Comparison of ENCODE assay signal across 1 cellular context in the genomic region with DNA sequence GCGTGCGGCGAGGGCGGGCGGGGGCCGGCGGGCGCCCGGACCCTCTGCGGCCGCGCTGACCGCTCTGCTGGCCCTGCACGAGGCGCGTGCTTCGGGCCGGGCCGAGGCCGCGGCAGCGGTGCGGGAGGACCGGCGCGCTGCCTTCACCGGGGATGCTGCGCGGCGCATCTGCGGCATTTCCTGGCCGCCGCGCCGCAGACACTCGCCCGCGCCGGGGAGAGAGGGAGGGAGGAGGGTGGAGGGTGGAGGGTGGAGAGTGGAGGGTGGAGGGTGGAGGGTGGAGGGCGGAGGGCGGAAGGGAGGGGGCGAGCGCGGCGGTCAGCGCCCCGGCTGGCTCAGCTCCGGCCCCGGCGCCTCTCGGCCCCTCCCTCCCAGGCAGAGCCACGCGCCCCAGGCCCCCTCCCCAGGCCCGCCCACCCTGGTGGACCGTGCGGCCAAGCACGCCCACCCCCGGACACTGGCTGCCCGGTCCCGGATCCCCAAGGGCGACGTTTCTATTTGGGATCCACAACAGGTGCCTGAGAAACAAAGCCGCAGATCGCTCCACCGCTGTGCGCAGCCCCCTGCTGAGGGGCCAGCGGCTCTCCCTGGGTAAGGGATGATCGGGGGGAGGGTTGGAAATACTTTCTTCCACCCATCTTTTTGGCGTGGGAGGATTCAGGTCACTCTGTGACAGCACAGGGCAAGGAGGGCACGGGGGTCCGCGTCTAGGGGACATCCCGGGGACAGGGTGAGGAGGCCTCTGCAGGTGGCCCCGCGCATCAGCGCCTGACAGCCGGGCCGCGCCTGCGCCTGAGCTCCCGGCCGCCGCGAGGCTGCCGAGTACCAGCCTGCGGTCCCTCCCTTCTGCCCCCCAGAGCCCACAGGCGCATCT.
TF ChIP-seq lines count a peak whose summit lies in the region.

No MANE protein-coding gene starts in this region.

TF ChIP-seq in HepG2, 621 proteins besides CTCF, POLR2A, EP300 and RAD21 (continued from another document and continues in another):
- TF ChIP-seq KDM5B (CRISPR knock-in tag; IDR thresholded peaks at IDR 0.05; ENCODE audit: borderline replicate concordance) (0 out of 2 replicates have a peak, but pooled peaks have one; percentile 45), ZMYM2 (CRISPR knock-in tag; IDR thresholded peaks at IDR 0.05) (0 out of 2 replicates have a peak, but pooled peaks have one; percentile 38), ARHGAP35 (CRISPR knock-in tag; IDR thresholded peaks at IDR 0.05; ENCODE audit: borderline replicate concordance) (peak; percentile 89; the same call in 1 of the 2 replicates), SP4 (CRISPR knock-in tag; IDR thresholded peaks at IDR 0.05) (no peak), ZNF143 (CRISPR knock-in tag; IDR thresholded peaks at IDR 0.05) (no peak), MAFF (IDR thresholded peaks at IDR 0.05; ENCODE audit: low read depth, low read length) (no peak), HMGA1 (CRISPR knock-in tag; conservative IDR thresholded peaks at IDR 0.05) (no peak), ZBTB37 (CRISPR knock-in tag; IDR thresholded peaks at IDR 0.05) (no peak), HES4 (CRISPR knock-in tag; IDR thresholded peaks at IDR 0.05; ENCODE audit: borderline replicate concordance) (no peak), SALL1 (CRISPR knock-in tag; IDR thresholded peaks at IDR 0.05) (peak; percentile 47; the same call in 1 of the 2 replicates), PAX8 (CRISPR knock-in tag; IDR thresholded peaks at IDR 0.05; ENCODE audit: borderline replicate concordance) (no peak), ZNF235 (CRISPR knock-in tag; IDR thresholded peaks at IDR 0.05; ENCODE audit: borderline replicate concordance) (no peak), ZNF547 (CRISPR knock-in tag; IDR thresholded peaks at IDR 0.05) (no peak), FLYWCH1 (CRISPR knock-in tag; IDR thresholded peaks at IDR 0.05) (no peak), ZNF746 (CRISPR knock-in tag; IDR thresholded peaks at IDR 0.05) (no peak), ZNF431 (CRISPR knock-in tag; IDR thresholded peaks at IDR 0.05; ENCODE audit: borderline replicate concordance, low read depth) (no peak), ZNF614 (CRISPR knock-in tag; IDR thresholded peaks at IDR 0.05; ENCODE audit: borderline replicate concordance) (no peak), ZNF382 (CRISPR knock-in tag; IDR thresholded peaks at IDR 0.05; ENCODE audit: borderline replicate concordance) (no peak), TRIM22 (IDR thresholded peaks at IDR 0.05) (no peak), PHF20 (CRISPR knock-in tag; IDR thresholded peaks at IDR 0.05) (no peak), ZNF75D (CRISPR knock-in tag; IDR thresholded peaks at IDR 0.05; ENCODE audit: borderline replicate concordance) (no peak), RBFOX2 (IDR thresholded peaks at IDR 0.05; ENCODE audit: low read depth, low read length) (peak; percentile 73), HOXA7 (CRISPR knock-in tag; IDR thresholded peaks at IDR 0.05) (no peak), ZNF337 (CRISPR knock-in tag; IDR thresholded peaks at IDR 0.05; ENCODE audit: borderline replicate concordance, low read depth) (no peak), ZNF7 (CRISPR knock-in tag; IDR thresholded peaks at IDR 0.05) (no peak), RORA (CRISPR knock-in tag; IDR thresholded peaks at IDR 0.05) (no peak), ETV6 (CRISPR knock-in tag; conservative IDR thresholded peaks at IDR 0.05) (no peak), PRDM4 (CRISPR knock-in tag; IDR thresholded peaks at IDR 0.05; ENCODE audit: borderline replicate concordance) (no peak), GRHL1 (CRISPR knock-in tag; conservative IDR thresholded peaks at IDR 0.05) (no peak), ZNF557 (CRISPR knock-in tag; IDR thresholded peaks at IDR 0.05) (no peak), KAT8 (CRISPR knock-in tag; IDR thresholded peaks at IDR 0.05) (peak; percentile 45; the same call in 1 of the 2 replicates), HHEX (CRISPR knock-in tag; IDR thresholded peaks at IDR 0.05) (no peak), ZNF354B (CRISPR knock-in tag; IDR thresholded peaks at IDR 0.05) (0 out of 2 replicates have a peak, but pooled peaks have one; percentile 85), ZMYM3 (CRISPR knock-in tag; IDR thresholded peaks at IDR 0.05) (no peak), ZFP82 (CRISPR knock-in tag; IDR thresholded peaks at IDR 0.05; ENCODE audit: borderline replicate concordance) (no peak), SP2 (CRISPR knock-in tag; IDR thresholded peaks at IDR 0.05) (no peak), REPIN1 (CRISPR knock-in tag; IDR thresholded peaks at IDR 0.05; ENCODE audit: borderline replicate concordance, low read depth) (peak; percentile 48; the same call in 1 of the 2 replicates), SP140L (CRISPR knock-in tag; IDR thresholded peaks at IDR 0.05; ENCODE audit: borderline replicate concordance) (no peak), JUN (CRISPR knock-in tag; IDR thresholded peaks at IDR 0.05) (no peak), ZNF234 (CRISPR knock-in tag; conservative IDR thresholded peaks at IDR 0.05) (no peak), ZSCAN25 (CRISPR knock-in tag; IDR thresholded peaks at IDR 0.05) (0 out of 2 replicates have a peak, but pooled peaks have one; percentile 75), MYNN (CRISPR knock-in tag; IDR thresholded peaks at IDR 0.05; ENCODE audit: low read depth) (no peak), STAT6 (CRISPR knock-in tag; IDR thresholded peaks at IDR 0.05; ENCODE audit: borderline replicate concordance) (no peak), ZNF790 (CRISPR knock-in tag; IDR thresholded peaks at IDR 0.05; ENCODE audit: borderline replicate concordance) (no peak), ZNF672 (CRISPR knock-in tag; IDR thresholded peaks at IDR 0.05) (peak; percentile 29; the same call in 1 of the 2 replicates), ZNF761 (CRISPR knock-in tag; conservative IDR thresholded peaks at IDR 0.05) (no peak), ZNF775 (CRISPR knock-in tag; IDR thresholded peaks at IDR 0.05; ENCODE audit: borderline replicate concordance) (no peak), ZNF816 (CRISPR knock-in tag; IDR thresholded peaks at IDR 0.05; ENCODE audit: borderline replicate concordance) (no peak)
- TF ChIP-seq, protein P1, sequence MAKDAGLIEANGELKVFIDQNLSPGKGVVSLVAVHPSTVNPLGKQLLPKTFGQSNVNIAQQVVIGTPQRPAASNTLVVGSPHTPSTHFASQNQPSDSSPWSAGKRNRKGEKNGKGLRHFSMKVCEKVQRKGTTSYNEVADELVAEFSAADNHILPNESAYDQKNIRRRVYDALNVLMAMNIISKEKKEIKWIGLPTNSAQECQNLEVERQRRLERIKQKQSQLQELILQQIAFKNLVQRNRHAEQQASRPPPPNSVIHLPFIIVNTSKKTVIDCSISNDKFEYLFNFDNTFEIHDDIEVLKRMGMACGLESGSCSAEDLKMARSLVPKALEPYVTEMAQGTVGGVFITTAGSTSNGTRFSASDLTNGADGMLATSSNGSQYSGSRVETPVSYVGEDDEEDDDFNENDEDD (CRISPR knock-in tag; IDR thresholded peaks at IDR 0.05; ENCODE audit: borderline replicate concordance) = no peak
- TF ChIP-seq, protein P2, sequence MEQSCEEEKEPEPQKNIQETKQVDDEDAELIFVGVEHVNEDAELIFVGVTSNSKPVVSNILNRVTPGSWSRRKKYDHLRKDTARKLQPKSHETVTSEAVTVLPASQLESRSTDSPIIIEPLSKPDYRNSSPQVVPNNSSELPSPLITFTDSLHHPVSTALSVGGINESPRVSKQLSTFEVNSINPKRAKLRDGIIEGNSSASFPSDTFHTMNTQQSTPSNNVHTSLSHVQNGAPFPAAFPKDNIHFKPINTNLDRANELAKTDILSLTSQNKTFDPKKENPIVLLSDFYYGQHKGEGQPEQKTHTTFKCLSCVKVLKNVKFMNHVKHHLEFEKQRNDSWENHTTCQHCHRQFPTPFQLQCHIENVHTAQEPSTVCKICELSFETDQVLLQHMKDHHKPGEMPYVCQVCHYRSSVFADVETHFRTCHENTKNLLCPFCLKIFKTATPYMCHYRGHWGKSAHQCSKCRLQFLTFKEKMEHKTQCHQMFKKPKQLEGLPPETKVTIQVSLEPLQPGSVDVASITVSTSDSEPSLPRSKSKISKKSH (CRISPR knock-in tag; IDR thresholded peaks at IDR 0.05; ENCODE audit: borderline replicate concordance) = peak; percentile 32; the same call in 1 of the 2 replicates
- TF ChIP-seq, protein P3, sequence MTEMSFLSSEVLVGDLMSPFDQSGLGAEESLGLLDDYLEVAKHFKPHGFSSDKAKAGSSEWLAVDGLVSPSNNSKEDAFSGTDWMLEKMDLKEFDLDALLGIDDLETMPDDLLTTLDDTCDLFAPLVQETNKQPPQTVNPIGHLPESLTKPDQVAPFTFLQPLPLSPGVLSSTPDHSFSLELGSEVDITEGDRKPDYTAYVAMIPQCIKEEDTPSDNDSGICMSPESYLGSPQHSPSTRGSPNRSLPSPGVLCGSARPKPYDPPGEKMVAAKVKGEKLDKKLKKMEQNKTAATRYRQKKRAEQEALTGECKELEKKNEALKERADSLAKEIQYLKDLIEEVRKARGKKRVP (CRISPR knock-in tag; IDR thresholded peaks at IDR 0.05) = no peak
- TF ChIP-seq, protein P4, sequence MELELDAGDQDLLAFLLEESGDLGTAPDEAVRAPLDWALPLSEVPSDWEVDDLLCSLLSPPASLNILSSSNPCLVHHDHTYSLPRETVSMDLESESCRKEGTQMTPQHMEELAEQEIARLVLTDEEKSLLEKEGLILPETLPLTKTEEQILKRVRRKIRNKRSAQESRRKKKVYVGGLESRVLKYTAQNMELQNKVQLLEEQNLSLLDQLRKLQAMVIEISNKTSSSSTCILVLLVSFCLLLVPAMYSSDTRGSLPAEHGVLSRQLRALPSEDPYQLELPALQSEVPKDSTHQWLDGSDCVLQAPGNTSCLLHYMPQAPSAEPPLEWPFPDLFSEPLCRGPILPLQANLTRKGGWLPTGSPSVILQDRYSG (CRISPR knock-in tag; IDR thresholded peaks at IDR 0.05) = 0 out of 2 replicates have a peak, but pooled peaks have one; percentile 67
